ENCODE assay signal across 8 cellular contexts in the genomic region with DNA sequence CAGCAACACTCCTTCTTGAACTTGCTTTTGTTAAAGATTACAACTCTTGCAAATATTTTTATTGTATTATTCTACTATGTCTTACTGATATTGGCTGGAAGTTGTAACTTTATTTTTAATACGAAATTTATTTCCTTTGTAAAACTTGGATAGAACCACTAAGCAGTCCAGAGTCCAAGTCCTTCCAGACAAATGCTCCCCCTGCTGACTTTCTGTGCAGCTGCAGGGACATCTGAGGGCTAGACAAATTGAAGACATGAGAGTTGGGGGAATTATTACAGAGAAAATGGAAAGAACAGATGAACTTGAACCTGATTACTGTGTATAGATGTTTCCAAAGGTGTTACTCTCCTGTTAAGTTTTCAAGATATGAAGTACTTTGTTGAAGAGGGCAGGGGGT.
A peak's percentile ranks its signal among the peaks of the same experiment; 100 is the strongest.
DNase-seq lines count a peak whose midpoint lies in the region; ATAC-seq, FAIRE-seq and TF ChIP-seq lines count a peak whose summit lies in the region.

No MANE protein-coding gene starts in this region.

- intact Hi-C loops in activated CD4-positive, alpha-beta memory T cell treated with anti-CD3 and anti-CD28 coated beads for 36 hours (cut with micrococcal nuclease) = no loop called here

- H3K27ac Mint-ChIP-seq in activated CD4-positive, alpha-beta memory T cell treated with anti-CD3 and anti-CD28 coated beads for 36 hours = no peak overlapping the region

- no peaks in the 10 kb centered on the region for H3K36me3 ChIP-seq in HEK293 (ENCODE audit: control insufficient read depth in 2 of 2, insufficient read depth in 1 of 2, low read length in 2 of 2)

- H3K9me3 Mint-ChIP-seq in activated CD4-positive, alpha-beta memory T cell treated with anti-CD3 and anti-CD28 coated beads for 36 hours = no peaks in the 10 kb centered on the region

- no peaks in the 10 kb centered on the region for H3K36me3 Mint-ChIP-seq in activated CD4-positive, alpha-beta memory T cell treated with anti-CD3 and anti-CD28 coated beads for 36 hours

- H3K4me1 ChIP-seq in HEK293 (ENCODE audit: control insufficient read depth, insufficient read depth, low read length) = no peaks in the 10 kb centered on the region

- no peak overlapping the region for H3K27ac ChIP-seq in C4-2B
- H3K27ac ChIP-seq in HEK293 (ENCODE audit: extremely low read depth, low read depth, low read length) = no peak overlapping the region

- FAIRE-seq in TTC549 (lab: Jason Lieb, UNC) = peak; percentile 17

- TF ChIP-seq CTCF in C4-2B (conservative IDR thresholded peaks at IDR 0.05) = peak; percentile 75
- no peak for TF ChIP-seq CTCF in HEK293 (tag by site-specific recombination; IDR thresholded peaks at IDR 0.05)

- no peak overlapping the region for H3K4me3 Mint-ChIP-seq in activated CD4-positive, alpha-beta memory T cell treated with anti-CD3 and anti-CD28 coated beads for 36 hours

- no peak for ATAC-seq in HG03457 (IDR thresholded peaks at IDR 0.05; ENCODE audit: unreplicated experiment)

- CTCF ChIA-PET in HEK293 (lab: Yijun Ruan, JAX) = interaction anchor here (0.5 to 3.1 kb wide), 12 partner anchors 12 to 584 kb away, joined by 3 to 11 read pairs (median 4); no protein-coding TSS in a partner anchor
- CTCF ChIA-PET in activated CD4-positive, alpha-beta memory T cell treated with anti-CD3 and anti-CD28 coated beads for 36 hours (lab: Charles Lee) = interaction anchor here (1.3 kb wide), 1 partner anchor 28 kb away, joined by 3 read pairs; no protein-coding TSS in a partner anchor

- H3K4me1 Mint-ChIP-seq in activated CD4-positive, alpha-beta memory T cell treated with anti-CD3 and anti-CD28 coated beads for 36 hours (ENCODE audit: low read depth) = no peaks in the 10 kb centered on the region

- DNase-seq in iris pigment epithelial cell (ENCODE audit: low read depth) (peak; percentile 35), cerebellar nuclear complex (lab: John Stamatoyannopoulos, UW) (no peak)
- DNase-seq in activated CD4-positive, CD25-positive, alpha-beta regulatory T cell treated with anti-CD3 and anti-CD28 coated beads, Interleukin-2, amount 50 U/mL, for 72 hours = no peak
- no peak for DNase-seq in activated CD4-positive, alpha-beta memory T cell treated with anti-CD3 and anti-CD28 coated beads for 36 hours

- no peak overlapping the region for H3K4me3 ChIP-seq in HEK293 (ENCODE audit: low read depth, low read length)

- H3K27me3 Mint-ChIP-seq in activated CD4-positive, alpha-beta memory T cell treated with anti-CD3 and anti-CD28 coated beads for 36 hours = peaks cover 1% of the 10 kb centered on the region

- H3K9me3 ChIP-seq in HEK293 (ENCODE audit: control insufficient read depth, insufficient read depth, low read depth, low read length) = no peaks in the 10 kb centered on the region

- POLR2A ChIA-PET in HEK293 (lab: Yijun Ruan, JAX) = no interaction called here
- POLR2A ChIA-PET in activated CD4-positive, alpha-beta memory T cell treated with anti-CD3 and anti-CD28 coated beads for 36 hours (lab: Charles Lee) = no interaction called here

TF ChIP-seq in HEK293, 187 proteins besides CTCF, POLR2A, EP300 and RAD21:
- no peak for TF ChIP-seq ZNF362 (tag by site-specific recombination; IDR thresholded peaks at IDR 0.05)
- TF ChIP-seq ZNF654 (tag by site-specific recombination; IDR thresholded peaks at IDR 0.05; ENCODE audit: low read depth) = peak; percentile 32; the same call in 1 of the 2 replicates
- no peak for TF ChIP-seq KLF10 (tag by site-specific recombination; IDR thresholded peaks at IDR 0.05)
